Comparison of ENCODE assay signal across 31 cellular contexts in genomic region chr13:45849408-45849807, GRCh38. TPM values are rescaled to one million over a fixed set of nuclear protein-coding genes. Genes with fewer than 3 reads are reported as not detected.
A peak's percentile ranks its signal among the peaks of the same experiment; 100 is the strongest.
DNase-seq lines count a peak whose midpoint lies in the region; ATAC-seq and TF ChIP-seq lines count a peak whose summit lies in the region.
"Had no signal": no experiment of that assay in that cellular context is flagged by ENCODE, and none has a peak within 500 bp of the region (broad histone marks: within the 10 kb centered on the region; RNA-seq: fewer than 3 reads in every experiment).

No MANE protein-coding gene starts in this region.

- H3K36me3 ChIP-seq in esophagus muscularis mucosa, result no peaks in the 10 kb centered on the region
- H3K36me3 ChIP-seq: neutrophil, prostate gland, sigmoid colon had no signal

- H3K27me3 Mint-ChIP-seq in stimulated activated naive CD8-positive, alpha-beta T cell treated with anti-CD3 and anti-CD28 coated beads, Interleukin-15, amount 100 ng/mL, for 72 hours, result peaks cover 31% of the 10 kb centered on the region

- no peak overlapping the region for H3K4me3 ChIP-seq in esophagus muscularis mucosa
- H3K4me3 ChIP-seq: lung, prostate gland, sigmoid colon had no signal

- no peak for TF ChIP-seq CTCF in esophagus muscularis mucosa (IDR thresholded peaks at IDR 0.05)

- H3K27ac Mint-ChIP-seq in stimulated activated naive CD8-positive, alpha-beta T cell treated with anti-CD3 and anti-CD28 coated beads, Interleukin-15, amount 100 ng/mL, for 72 hours, result no peak overlapping the region
- H3K27ac Mint-ChIP-seq: activated CD4-positive, alpha-beta memory T cell treated with anti-CD3 and anti-CD28 coated beads, Interleukin-2, amount 10 ng/mL, durations not matched to agents 7 days and 5 days; stimulated activated effector memory CD8-positive, alpha-beta T cell treated with anti-CD3 and anti-CD28 coated beads, Interleukin-12 subunit alpha, Interleukin-12 subunit beta, amount 100 ng/mL, for 72 hours had no signal

- no peak for ATAC-seq in stimulated activated naive CD8-positive, alpha-beta T cell treated with anti-CD3 and anti-CD28 coated beads, Interleukin-15, Interleukin-2, amounts not matched to agents 100 U/mL and 50 U/mL, for 24 hours
- no peak for ATAC-seq in stimulated activated naive CD8-positive, alpha-beta T cell treated with anti-CD3 and anti-CD28 coated beads, Interleukin-15, amount 100 ng/mL, for 72 hours
- ATAC-seq: PC-3; stimulated activated effector memory CD8-positive, alpha-beta T cell treated with anti-CD3 and anti-CD28 coated beads, Interleukin-12 subunit alpha, Interleukin-12 subunit beta, amount 100 ng/mL, for 72 hours had no signal

- H3K9me3 Mint-ChIP-seq in stimulated activated naive CD8-positive, alpha-beta T cell treated with anti-CD3 and anti-CD28 coated beads, Interleukin-15, amount 100 ng/mL, for 72 hours, result peaks cover 0 to 5% of the 10 kb centered on the region in 2 donors
- H3K9me3 Mint-ChIP-seq: activated CD4-positive, alpha-beta memory T cell treated with anti-CD3 and anti-CD28 coated beads, Interleukin-2, amount 10 ng/mL, durations not matched to agents 7 days and 5 days had no signal

- peak overlapping the region in 1 of 2 donors; percentile 92 for H3K4me3 Mint-ChIP-seq in stimulated activated naive CD8-positive, alpha-beta T cell treated with anti-CD3 and anti-CD28 coated beads, Interleukin-15, amount 100 ng/mL, for 72 hours
- H3K4me3 Mint-ChIP-seq: activated CD4-positive, alpha-beta memory T cell treated with anti-CD3 and anti-CD28 coated beads, Interleukin-2, amount 10 ng/mL, durations not matched to agents 7 days and 5 days; stimulated activated effector memory CD8-positive, alpha-beta T cell treated with anti-CD3 and anti-CD28 coated beads, Interleukin-12 subunit alpha, Interleukin-12 subunit beta, amount 100 ng/mL, for 72 hours had no signal

- no peak overlapping the region for H3K27ac ChIP-seq in esophagus muscularis mucosa (replicated peaks in 1 of 4)
- H3K27ac ChIP-seq: 22Rv1, neutrophil, prostate gland, sigmoid colon had no signal

- intact Hi-C loops in esophagus muscularis mucosa (cut with DNase I), result no loop called here

- 71% methylated on average over 2 of the region's 2 CpGs for WGBS in esophagus muscularis mucosa

- no peak for TF ChIP-seq POLR2A in esophagus muscularis mucosa (IDR thresholded peaks at IDR 0.05; ENCODE audit: low read depth)

- no peak for TF ChIP-seq EP300 in esophagus muscularis mucosa (IDR thresholded peaks at IDR 0.05)

- peaks cover 0 to 76% (median 21%) of the 10 kb centered on the region in 4 donors for H3K27me3 ChIP-seq in esophagus muscularis mucosa

- H3K4me1 ChIP-seq in esophagus muscularis mucosa, result peaks cover 6 to 19% (median 19%) of the 10 kb centered on the region in 4 donors

- peaks cover 54% of the 10 kb centered on the region for H3K4me1 Mint-ChIP-seq in stimulated activated naive CD8-positive, alpha-beta T cell treated with anti-CD3 and anti-CD28 coated beads, Interleukin-15, amount 100 ng/mL, for 72 hours

- DNase-seq in DMS79 treated with DMSO at 0.1 percent for 48 hours (lab: John Stamatoyannopoulos, UW) (peak; percentile 65), DMS79 (lab: John Stamatoyannopoulos, UW) (no peak), kidney tubule cell (ENCODE audit: low spot score) (peak; percentile 16), GF-D8 (lab: John Stamatoyannopoulos, UW) (no peak), NCI-H1417 (lab: John Stamatoyannopoulos, UW) (no peak), esophagus muscularis mucosa (ENCODE audit: extremely low spot score) (no peak)
- peak; percentile 13 for DNase-seq in stimulated activated naive CD8-positive, alpha-beta T cell treated with anti-CD3 and anti-CD28 coated beads, Interleukin-15, Interleukin-2, amounts not matched to agents 100 U/mL and 50 U/mL, for 24 hours
- no peak for DNase-seq in stimulated activated naive CD8-positive, alpha-beta T cell treated with anti-CD3 and anti-CD28 coated beads, Interleukin-15, amount 100 ng/mL, for 72 hours
- DNase-seq: activated CD4-positive, alpha-beta memory T cell treated with anti-CD3 and anti-CD28 coated beads, Interleukin-2, amount 10 ng/mL, durations not matched to agents 7 days and 5 days; activated CD4-positive, CD25-positive, alpha-beta regulatory T cell; activated naive CD4-positive, alpha-beta T cell treated with Interleukin-2 at 50 U/mL for 16 hours; anterior cingulate cortex; DMS 273 treated with DMSO at 0.1 percent for 48 hours; effector memory CD4-positive, alpha-beta T cell; head of caudate nucleus; kidney glomerular epithelial cell; NCI-H1105; NCI-H1930; NCI-H524 treated with DMSO at 0.1 percent for 48 hours; NK-92 treated with Interleukin-12 subunit alpha and Interleukin-12 subunit beta, amount 100 ng/mL, for 24 hours; PC-3; Right ventricle myocardium superior; sigmoid colon; stimulated activated CD4-positive, alpha-beta T cell treated with anti-CD3 and anti-CD28 coated beads, Interleukin-4, amount 100 ng/mL, for 24 hours; SW 1271 had no signal

- peaks cover 0 to 3% (median 2%) of the 10 kb centered on the region in 4 donors for H3K9me3 ChIP-seq in esophagus muscularis mucosa
- H3K9me3 ChIP-seq: neutrophil, prostate gland had no signal

RNA-seq across cellular contexts. Expression of gene SIAH3, which starts 2.1 kb away (rescaled TPM):
- total RNA-seq in esophagus muscularis mucosa, result not detected
- total RNA-seq: H4, PC-3, Right ventricle myocardium superior, sigmoid colon had no signal

Comparison
In these comparisons a context has a peak if more than half of its experiments do, and no peak if none do; other contexts are left out.
1. DNase-seq: peak in DMS79 treated with DMSO at 0.1 percent for 48 hours (single experiment), stimulated activated naive CD8-positive, alpha-beta T cell treated with anti-CD3 and anti-CD28 coated beads, Interleukin-15, Interleukin-2, amounts not matched to agents 100 U/mL and 50 U/mL, for 24 hours (single experiment) and kidney tubule cell (single experiment); none in DMS79 (single experiment), stimulated activated naive CD8-positive, alpha-beta T cell treated with anti-CD3 and anti-CD28 coated beads, Interleukin-15, amount 100 ng/mL, for 72 hours (0 of 2), GF-D8 (single experiment), NCI-H1417 (0 of 3) and esophagus muscularis mucosa (single experiment).